10 cellular contexts compared by ENCODE assay signal in genomic region chr6:167150815-167151557, GRCh38.
DNase-seq lines count a peak whose midpoint lies in the region; ATAC-seq lines count a peak whose summit lies in the region.
"Had no signal": no experiment of that assay in that cellular context is flagged by ENCODE, and none has a peak within 500 bp of the region (broad histone marks: within the 10 kb centered on the region; RNA-seq: fewer than 3 reads in every experiment).

No MANE protein-coding gene starts in this region.

- no peaks in the 10 kb centered on the region for H3K9me3 Mint-ChIP-seq in stimulated activated naive CD8-positive, alpha-beta T cell treated with anti-CD3 and anti-CD28 coated beads, Interleukin-15, Interleukin-2, amounts not matched to agents 100 ng/mL and 50 ng/mL, for 24 hours

- H3K27me3 Mint-ChIP-seq in stimulated activated naive CD8-positive, alpha-beta T cell treated with anti-CD3 and anti-CD28 coated beads, Interleukin-15, Interleukin-2, amounts not matched to agents 100 ng/mL and 50 ng/mL, for 24 hours: peaks cover 4% of the 10 kb centered on the region

- ATAC-seq in GM21786 (IDR thresholded peaks at IDR 0.05; ENCODE audit: unreplicated experiment) (peak; percentile 65), HG03469 (IDR thresholded peaks at IDR 0.05; ENCODE audit: unreplicated experiment) (peak; percentile 31)
- ATAC-seq: K562 had no signal

- H3K27ac Mint-ChIP-seq in stimulated activated naive CD8-positive, alpha-beta T cell treated with anti-CD3 and anti-CD28 coated beads, Interleukin-15, Interleukin-2, amounts not matched to agents 100 ng/mL and 50 ng/mL, for 24 hours: peak overlapping the region; percentile 32

- DNase-seq in stimulated activated CD4-positive, alpha-beta T cell treated with anti-CD3 and anti-CD28 coated beads, Interleukin-1b, Interleukin-23, amount 100 ng/mL, for 48 hours: peak; percentile 34
- DNase-seq in stimulated activated CD4-positive, alpha-beta T cell treated with anti-CD3 and anti-CD28 coated beads, Interleukin-4, amount 100 ng/mL, for 4 hours: no peak
- no peak for DNase-seq in NCI-H1436 treated with DMSO at 0.1 percent for 48 hours (lab: John Stamatoyannopoulos, UW)
- no peak for DNase-seq in NCI-H2107 (lab: John Stamatoyannopoulos, UW)
- no peak for DNase-seq in amygdala (lab: John Stamatoyannopoulos, UW)
- DNase-seq: Right ventricle myocardium superior had no signal

- no peaks in the 10 kb centered on the region for H3K36me3 Mint-ChIP-seq in stimulated activated naive CD8-positive, alpha-beta T cell treated with anti-CD3 and anti-CD28 coated beads, Interleukin-15, Interleukin-2, amounts not matched to agents 100 ng/mL and 50 ng/mL, for 24 hours (ENCODE audit: low read depth)

- no peak overlapping the region for H3K4me3 Mint-ChIP-seq in stimulated activated naive CD8-positive, alpha-beta T cell treated with anti-CD3 and anti-CD28 coated beads, Interleukin-15, Interleukin-2, amounts not matched to agents 100 ng/mL and 50 ng/mL, for 24 hours

- peaks cover 39% of the 10 kb centered on the region for H3K4me1 Mint-ChIP-seq in stimulated activated naive CD8-positive, alpha-beta T cell treated with anti-CD3 and anti-CD28 coated beads, Interleukin-15, Interleukin-2, amounts not matched to agents 100 ng/mL and 50 ng/mL, for 24 hours (ENCODE audit: low read depth)
